ENCODE assay signal across 1 cellular context in the genomic region with DNA sequence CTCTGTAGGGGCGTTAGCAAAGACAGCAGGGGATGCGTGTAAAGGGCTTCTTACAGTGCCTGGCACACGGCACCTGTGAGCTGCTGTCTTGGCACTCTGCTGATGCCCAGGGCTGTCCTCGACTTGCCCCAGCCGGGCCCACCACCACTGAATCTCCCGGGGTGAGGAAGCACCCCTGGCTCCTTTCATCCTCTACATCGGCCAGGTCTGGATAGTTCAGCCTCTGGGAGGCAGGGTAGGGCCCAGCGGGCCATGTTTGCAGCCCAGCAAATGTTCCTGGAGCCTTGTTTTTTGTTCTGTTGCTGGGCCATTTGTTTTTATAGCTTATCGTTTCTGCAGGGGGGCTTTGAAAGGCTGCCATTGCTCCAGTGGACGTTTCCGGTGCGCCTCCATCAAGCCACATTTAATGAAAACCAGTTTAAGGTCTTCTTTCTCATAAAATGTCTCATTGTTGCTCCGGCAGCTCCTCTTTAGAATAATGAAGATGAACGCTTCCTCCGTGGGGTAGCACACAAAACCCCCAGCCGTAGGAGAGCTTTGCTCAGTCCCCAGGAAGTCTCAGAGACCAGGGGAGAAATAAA.
TF ChIP-seq lines count a peak whose summit lies in the region.

No MANE protein-coding gene starts in this region.

TF ChIP-seq in GM23338, 12 proteins besides CTCF, POLR2A, EP300 and RAD21 (continued from another document):
- TF ChIP-seq, protein P1, sequence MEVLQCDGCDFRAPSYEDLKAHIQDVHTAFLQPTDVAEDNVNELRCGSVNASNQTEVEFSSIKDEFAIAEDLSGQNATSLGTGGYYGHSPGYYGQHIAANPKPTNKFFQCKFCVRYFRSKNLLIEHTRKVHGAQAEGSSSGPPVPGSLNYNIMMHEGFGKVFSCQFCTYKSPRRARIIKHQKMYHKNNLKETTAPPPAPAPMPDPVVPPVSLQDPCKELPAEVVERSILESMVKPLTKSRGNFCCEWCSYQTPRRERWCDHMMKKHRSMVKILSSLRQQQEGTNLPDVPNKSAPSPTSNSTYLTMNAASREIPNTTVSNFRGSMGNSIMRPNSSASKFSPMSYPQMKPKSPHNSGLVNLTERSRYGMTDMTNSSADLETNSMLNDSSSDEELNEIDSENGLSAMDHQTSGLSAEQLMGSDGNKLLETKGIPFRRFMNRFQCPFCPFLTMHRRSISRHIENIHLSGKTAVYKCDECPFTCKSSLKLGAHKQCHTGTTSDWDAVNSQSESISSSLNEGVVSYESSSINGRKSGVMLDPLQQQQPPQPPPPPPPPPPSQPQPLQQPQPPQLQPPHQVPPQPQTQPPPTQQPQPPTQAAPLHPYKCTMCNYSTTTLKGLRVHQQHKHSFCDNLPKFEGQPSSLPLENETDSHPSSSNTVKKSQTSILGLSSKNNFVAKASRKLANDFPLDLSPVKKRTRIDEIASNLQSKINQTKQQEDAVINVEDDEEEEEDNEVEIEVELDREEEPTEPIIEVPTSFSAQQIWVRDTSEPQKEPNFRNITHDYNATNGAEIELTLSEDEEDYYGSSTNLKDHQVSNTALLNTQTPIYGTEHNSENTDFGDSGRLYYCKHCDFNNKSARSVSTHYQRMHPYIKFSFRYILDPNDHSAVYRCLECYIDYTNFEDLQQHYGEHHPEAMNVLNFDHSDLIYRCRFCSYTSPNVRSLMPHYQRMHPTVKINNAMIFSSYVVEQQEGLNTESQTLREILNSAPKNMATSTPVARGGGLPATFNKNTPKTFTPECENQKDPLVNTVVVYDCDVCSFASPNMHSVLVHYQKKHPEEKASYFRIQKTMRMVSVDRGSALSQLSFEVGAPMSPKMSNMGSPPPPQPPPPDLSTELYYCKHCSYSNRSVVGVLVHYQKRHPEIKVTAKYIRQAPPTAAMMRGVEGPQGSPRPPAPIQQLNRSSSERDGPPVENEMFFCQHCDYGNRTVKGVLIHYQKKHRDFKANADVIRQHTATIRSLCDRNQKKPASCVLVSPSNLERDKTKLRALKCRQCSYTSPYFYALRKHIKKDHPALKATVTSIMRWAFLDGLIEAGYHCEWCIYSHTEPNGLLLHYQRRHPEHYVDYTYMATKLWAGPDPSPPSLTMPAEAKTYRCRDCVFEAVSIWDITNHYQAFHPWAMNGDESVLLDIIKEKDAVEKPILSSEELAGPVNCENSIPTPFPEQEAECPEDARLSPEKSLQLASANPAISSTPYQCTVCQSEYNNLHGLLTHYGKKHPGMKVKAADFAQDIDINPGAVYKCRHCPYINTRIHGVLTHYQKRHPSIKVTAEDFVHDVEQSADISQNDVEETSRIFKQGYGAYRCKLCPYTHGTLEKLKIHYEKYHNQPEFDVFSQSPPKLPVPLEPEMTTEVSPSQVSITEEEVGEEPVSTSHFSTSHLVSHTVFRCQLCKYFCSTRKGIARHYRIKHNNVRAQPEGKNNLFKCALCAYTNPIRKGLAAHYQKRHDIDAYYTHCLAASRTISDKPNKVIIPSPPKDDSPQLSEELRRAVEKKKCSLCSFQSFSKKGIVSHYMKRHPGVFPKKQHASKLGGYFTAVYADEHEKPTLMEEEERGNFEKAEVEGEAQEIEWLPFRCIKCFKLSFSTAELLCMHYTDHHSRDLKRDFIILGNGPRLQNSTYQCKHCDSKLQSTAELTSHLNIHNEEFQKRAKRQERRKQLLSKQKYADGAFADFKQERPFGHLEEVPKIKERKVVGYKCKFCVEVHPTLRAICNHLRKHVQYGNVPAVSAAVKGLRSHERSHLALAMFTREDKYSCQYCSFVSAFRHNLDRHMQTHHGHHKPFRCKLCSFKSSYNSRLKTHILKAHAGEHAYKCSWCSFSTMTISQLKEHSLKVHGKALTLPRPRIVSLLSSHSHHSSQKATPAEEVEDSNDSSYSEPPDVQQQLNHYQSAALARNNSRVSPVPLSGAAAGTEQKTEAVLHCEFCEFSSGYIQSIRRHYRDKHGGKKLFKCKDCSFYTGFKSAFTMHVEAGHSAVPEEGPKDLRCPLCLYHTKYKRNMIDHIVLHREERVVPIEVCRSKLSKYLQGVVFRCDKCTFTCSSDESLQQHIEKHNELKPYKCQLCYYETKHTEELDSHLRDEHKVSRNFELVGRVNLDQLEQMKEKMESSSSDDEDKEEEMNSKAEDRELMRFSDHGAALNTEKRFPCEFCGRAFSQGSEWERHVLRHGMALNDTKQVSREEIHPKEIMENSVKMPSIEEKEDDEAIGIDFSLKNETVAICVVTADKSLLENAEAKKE (CRISPR knock-in tag; IDR thresholded peaks at IDR 0.05), result no peak
- TF ChIP-seq EZH2phosphoT487 (IDR thresholded peaks at IDR 0.05; ENCODE audit: unreplicated experiment), result no peak
- no peak for TF ChIP-seq NANOG (IDR thresholded peaks at IDR 0.05; ENCODE audit: borderline replicate concordance)
